In the genomic region with DNA sequence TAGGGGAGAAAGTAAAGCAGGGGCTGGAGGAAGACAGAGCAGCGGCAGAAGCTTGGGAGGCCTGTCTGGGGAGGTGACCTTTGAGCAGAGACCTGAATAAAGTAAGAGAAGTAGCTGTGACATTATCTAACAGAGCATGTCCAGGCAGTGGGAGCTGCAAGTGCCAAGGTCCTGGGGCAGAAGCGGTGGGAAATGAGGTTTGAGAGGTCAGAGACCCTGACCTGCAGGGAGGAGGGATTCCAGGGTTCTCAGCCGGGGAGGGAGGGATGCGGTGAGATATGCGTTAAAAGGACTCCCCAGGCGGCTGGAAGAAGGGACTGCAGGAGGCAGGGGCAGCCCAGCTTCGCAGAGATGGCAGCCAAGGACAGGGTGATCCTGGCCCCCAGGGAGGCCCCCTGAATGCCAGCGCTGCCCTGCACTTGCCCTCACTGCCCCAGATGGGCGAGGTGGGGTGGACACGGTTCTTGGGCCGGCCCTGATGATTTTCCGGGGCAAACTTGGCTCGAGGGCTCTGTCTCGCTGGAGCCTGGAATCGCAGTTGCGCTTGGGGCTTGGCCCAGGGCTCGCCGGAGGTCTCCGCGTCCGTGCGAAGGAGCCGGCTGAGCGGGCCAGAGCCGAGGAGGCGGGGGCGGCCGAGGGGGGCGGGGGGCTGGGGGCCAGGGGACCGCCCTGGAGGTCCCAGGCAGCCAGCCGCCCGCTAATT, we compare ENCODE assay signal across 11 cellular contexts. TPM values are rescaled to one million over a fixed set of nuclear protein-coding genes. Genes with fewer than 3 reads are reported as not detected.
DNase-seq lines count a peak whose midpoint lies in the region; ATAC-seq and TF ChIP-seq lines count a peak whose summit lies in the region.
"Had no signal": no experiment of that assay in that cellular context is flagged by ENCODE, and none has a peak within 500 bp of the region (broad histone marks: within the 10 kb centered on the region; RNA-seq: fewer than 3 reads in every experiment).

No MANE protein-coding gene starts in this region.

- no peaks in the 10 kb centered on the region for H3K36me3 ChIP-seq in fibroblast of lung (ENCODE audit: control insufficient read depth, insufficient read depth, low read length)
- H3K36me3 ChIP-seq: BLaER1 had no signal

- peak overlapping the region; percentile 13 for H3K4me2 ChIP-seq in fibroblast of lung (ENCODE audit: extremely low read depth, insufficient read depth, low read length)
- H3K4me2 ChIP-seq: BLaER1 had no signal

- H3K27me3 ChIP-seq in fibroblast of lung (ENCODE audit: control insufficient read depth, insufficient read depth, low read length), result peaks cover 36% of the 10 kb centered on the region

- CTCF ChIA-PET in RWPE1 (lab: Yijun Ruan, JAX), result interaction anchor here (0.6 to 1.9 kb wide), 3 partner anchors 9 to 337 kb away, joined by 3 to 10 read pairs (median 6); no protein-coding TSS in a partner anchor

- TF ChIP-seq CTCF in RWPE1 (conservative IDR thresholded peaks at IDR 0.05; ENCODE audit: low read depth) (no peak), fibroblast of lung (conservative IDR thresholded peaks at IDR 0.05 in 1 of 2, IDR thresholded peaks at IDR 0.05 in 1 of 2; ENCODE audit: low read depth in 1 of 2, low read length in 2 of 2) (peak; percentile 12 to 35), retinal pigment epithelial cell (conservative IDR thresholded peaks at IDR 0.05; ENCODE audit: low read depth, low read length) (peak; percentile 47)

- POLR2A ChIA-PET in RWPE1 (lab: Yijun Ruan, JAX; ENCODE audit: low non-redundant PET), result no interaction called here

- H3K9ac ChIP-seq in fibroblast of lung (ENCODE audit: insufficient read depth, low read length), result no peak overlapping the region
- H3K9ac ChIP-seq: BLaER1 had no signal

- H3K4me1 ChIP-seq in fibroblast of lung (ENCODE audit: control insufficient read depth, extremely low read depth, insufficient read depth, low read length), result no peaks in the 10 kb centered on the region

- DNase-seq in NCI-H510A treated with DMSO at 0.1 percent for 48 hours (lab: John Stamatoyannopoulos, UW) (peak; percentile 13), NCI-H510A (lab: John Stamatoyannopoulos, UW) (no peak), RWPE1 (ENCODE audit: low spot score) (no peak), fibroblast of lung (ENCODE audit: low read depth in 2 of 2) (peak in 1 of 2 donors; percentile 32), retinal pigment epithelial cell (ENCODE audit: low read depth) (no peak), T-helper 1 cell (no peak)
- DNase-seq: SHP77 treated with DMSO at 0.1 percent for 48 hours had no signal

- ATAC-seq in GM21619 (IDR thresholded peaks at IDR 0.05; ENCODE audit: unreplicated experiment) (no peak), HG03439 (IDR thresholded peaks at IDR 0.05; ENCODE audit: unreplicated experiment) (no peak)

- H4K20me1 ChIP-seq in fibroblast of lung (ENCODE audit: control insufficient read depth, extremely low read depth, insufficient read depth, low read length), result no peaks in the 10 kb centered on the region

- no peak overlapping the region for H2AFZ ChIP-seq in fibroblast of lung (ENCODE audit: low read length)

- H3K4me3 ChIP-seq in fibroblast of lung (replicated peaks in 1 of 4; ENCODE audit: control extremely low read depth in 1 of 4, insufficient read depth in 1 of 4, low read depth in 3 of 4, low read length in 4 of 4), result peak overlapping the region in 1 of 4 experiments; percentile 7
- H3K4me3 ChIP-seq in retinal pigment epithelial cell (ENCODE audit: low read length), result peak overlapping the region; percentile 12
- H3K4me3 ChIP-seq: BLaER1, skin epidermis had no signal

- no peaks in the 10 kb centered on the region for H3K9me3 ChIP-seq in fibroblast of lung (ENCODE audit: control insufficient read depth, insufficient read depth, low read depth, low read length)
- H3K9me3 ChIP-seq: BLaER1 had no signal

- H3K27ac ChIP-seq in RWPE1 (peak overlapping the region; percentile 2), fibroblast of lung (ENCODE audit: insufficient read depth, low read length) (no peak overlapping the region)
- H3K27ac ChIP-seq: BLaER1, skin epidermis had no signal

- no peaks in the 10 kb centered on the region for H3K79me2 ChIP-seq in fibroblast of lung (ENCODE audit: control insufficient read depth, insufficient read depth, low read length)

RNA-seq across cellular contexts. Expression of a gene that starts 3.2 kb away (rescaled TPM):
- total RNA-seq in fibroblast of lung, result 2.3 and 2.5 TPM in 2 replicates
- 2.2 and 2.8 TPM in 2 replicates for polyA plus RNA-seq in fibroblast of lung
- 2.8 and 7.8 TPM in 2 replicates for polyA plus RNA-seq in fibroblast of lung (2012)
- 0.24 and 0.63 TPM in 2 replicates for polyA minus RNA-seq in fibroblast of lung (ENCODE audit: low replicate concordance)

RNA-seq across cellular contexts. Expression of a gene that starts 9.3 kb away (rescaled TPM):
- total RNA-seq in fibroblast of lung, result 0.33 and 0.51 TPM in 2 replicates
- polyA plus RNA-seq in fibroblast of lung, result 0.14 and 0.23 TPM in 2 replicates
- polyA plus RNA-seq in fibroblast of lung (2012), result 0.66 and 0.86 TPM in 2 replicates
- polyA minus RNA-seq in fibroblast of lung (ENCODE audit: low replicate concordance), result not detected in 2 replicates

RNA-seq across cellular contexts. Expression of a gene that starts 14.8 kb away (rescaled TPM):
- total RNA-seq in fibroblast of lung, result 37.0 and 37.5 TPM in 2 replicates
- 16.2 and 21.2 TPM in 2 replicates for polyA plus RNA-seq in fibroblast of lung
- 40.1 and 63.2 TPM in 2 replicates for polyA plus RNA-seq in fibroblast of lung (2012)
- 3.3 and 3.9 TPM in 2 replicates for polyA minus RNA-seq in fibroblast of lung (ENCODE audit: low replicate concordance)

RNA-seq across cellular contexts. Expression of a gene that starts 31.7 kb away (rescaled TPM):
- 917 and 1,142 TPM in 2 replicates for total RNA-seq in fibroblast of lung
- 1,018 and 1,460 TPM in 2 replicates for polyA plus RNA-seq in fibroblast of lung
- 1,726 and 2,094 TPM in 2 replicates for polyA plus RNA-seq in fibroblast of lung (2012)
- polyA minus RNA-seq in fibroblast of lung (ENCODE audit: low replicate concordance), result 3,202 and 3,482 TPM in 2 replicates

RNA-seq across cellular contexts. Expression of a gene that starts 33.4 kb away (rescaled TPM):
- 2.8 and 3.5 TPM in 2 replicates for total RNA-seq in fibroblast of lung
- 1.4 and 1.9 TPM in 2 replicates for polyA plus RNA-seq in fibroblast of lung
- 1.8 and 4.0 TPM in 2 replicates for polyA plus RNA-seq in fibroblast of lung (2012)
- 2.7 and 5.1 TPM in 2 replicates for polyA minus RNA-seq in fibroblast of lung (ENCODE audit: low replicate concordance)
